In the genomic region with DNA sequence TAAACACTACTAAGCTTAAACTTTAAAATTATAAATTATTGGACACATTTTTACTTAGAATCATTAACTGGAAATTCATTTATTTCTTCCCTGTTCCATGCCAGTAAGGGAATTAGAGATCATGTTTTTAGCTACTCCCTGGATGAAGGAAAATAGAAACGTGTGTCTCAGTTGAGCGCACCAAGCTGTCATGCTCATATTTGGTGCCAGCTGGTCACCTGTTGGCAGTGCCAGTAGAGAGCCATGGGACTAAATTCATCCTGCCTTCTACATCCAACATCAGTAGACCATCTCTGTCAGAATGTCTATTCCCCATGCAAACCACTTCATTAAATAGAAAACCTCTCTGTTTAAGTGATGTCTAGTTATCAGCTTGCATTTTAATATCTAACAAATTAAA, we compare ENCODE assay signal across 17 cellular contexts. TPM values are rescaled to one million over a fixed set of nuclear protein-coding genes. Genes with fewer than 3 reads are reported as not detected.
DNase-seq lines count a peak whose midpoint lies in the region.
"Had no signal": no experiment of that assay in that cellular context is flagged by ENCODE, and none has a peak within 500 bp of the region (broad histone marks: within the 10 kb centered on the region; RNA-seq: fewer than 3 reads in every experiment).

No MANE protein-coding gene starts in this region.

- H3K27me3 ChIP-seq in H7 (ENCODE audit: control insufficient read depth, insufficient read depth, low read length) = no peaks in the 10 kb centered on the region
- H3K27me3 ChIP-seq: BLaER1 treated with 17β-estradiol and CSF1 and Interleukin-3, amounts not matched to agents 10 nM and 100 nM had no signal

- DNase-seq in DMS 273 (lab: John Stamatoyannopoulos, UW; ENCODE audit: unreplicated experiment) (peak; percentile 22), DMS 273 treated with DMSO at 0.1 percent for 48 hours (lab: John Stamatoyannopoulos, UW) (no peak), NCI-H2171 treated with DMSO at 0.1 percent for 48 hours (lab: John Stamatoyannopoulos, UW) (peak; percentile 49), cerebellum (ENCODE audit: low spot score) (peak; percentile 74), H7 (no peak), NCI-H2227 treated with DMSO at 0.1 percent for 48 hours (lab: John Stamatoyannopoulos, UW) (no peak)
- DNase-seq: BE2C; CD4-positive, alpha-beta T cell; CD8-positive, alpha-beta memory T cell; DMS153; DND-41; GDM1; HFFc6 had no signal

- no peaks in the 10 kb centered on the region for H3K36me3 ChIP-seq in H7 (replicated peaks; ENCODE audit: control insufficient read depth, insufficient read depth, low read length)
- H3K36me3 ChIP-seq: BE2C; BLaER1 treated with 17β-estradiol and CSF1 and Interleukin-3, amounts not matched to agents 10 nM and 100 nM; HAP-1 had no signal

- H3K4me3 ChIP-seq in H7 (ENCODE audit: insufficient read depth, low read depth, low read length) = no peak overlapping the region
- H3K4me3 ChIP-seq: BLaER1 treated with 17β-estradiol and CSF1 and Interleukin-3, amounts not matched to agents 10 nM and 100 nM; GM12878; GM23338; HAP-1 had no signal

RNA-seq across cellular contexts. Expression of a gene that starts 17.4 kb away (rescaled TPM):
- 32.8 TPM for total RNA-seq in cerebellum
- total RNA-seq in H7 (2014; rRNA removed; shearing (Covaris generic)) = 5.5 and 5.9 TPM in 2 replicates

Comparison
In these comparisons a context has a peak if more than half of its experiments do, and no peak if none do; other contexts are left out.
1. DNase-seq: peak in DMS 273 (single experiment), NCI-H2171 treated with DMSO at 0.1 percent for 48 hours (single experiment) and cerebellum (single experiment); none in DMS 273 treated with DMSO at 0.1 percent for 48 hours (single experiment), H7 (single experiment) and NCI-H2227 treated with DMSO at 0.1 percent for 48 hours (single experiment).